Comparison of ENCODE assay signal across 7 cellular contexts in the genomic region with DNA sequence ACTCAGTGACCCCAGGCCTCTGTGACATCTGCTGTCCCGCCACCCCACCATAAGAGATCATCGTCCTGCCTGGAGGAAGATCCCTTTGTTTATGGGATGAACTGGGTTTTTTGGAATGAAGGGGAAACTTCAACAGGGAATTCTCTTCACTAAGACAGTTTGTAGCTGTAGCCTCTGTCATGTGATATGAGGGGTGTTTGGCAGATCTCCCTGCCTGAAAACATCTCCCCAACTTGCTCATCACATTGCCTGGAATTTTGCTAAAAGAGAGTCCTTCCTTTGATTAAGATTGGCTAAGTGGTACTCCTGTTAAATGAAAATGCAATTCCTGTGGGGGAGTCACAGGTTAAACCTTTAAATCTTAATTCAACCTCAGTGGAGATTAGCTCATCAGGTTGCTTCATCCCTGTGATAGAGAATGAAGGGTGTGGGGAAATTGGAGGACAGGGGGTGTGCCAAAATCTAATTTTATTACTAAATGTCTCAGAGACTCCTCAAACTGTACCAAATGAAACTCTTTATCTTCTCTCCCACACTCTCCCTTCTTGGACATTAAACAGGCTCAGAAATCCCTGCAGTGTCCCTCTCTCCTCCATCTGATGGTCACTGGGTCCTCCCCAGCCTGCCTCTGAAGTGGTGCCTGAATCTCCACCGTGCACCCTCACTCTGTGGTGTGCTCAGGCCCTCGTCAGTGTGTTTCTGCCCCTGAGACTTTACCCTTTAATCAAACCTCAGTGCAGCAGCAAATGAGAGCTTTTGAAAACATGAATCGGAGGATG.
"Had no signal": no experiment of that assay in that cellular context is flagged by ENCODE, and none has a peak within 500 bp of the region (broad histone marks: within the 10 kb centered on the region; RNA-seq: fewer than 3 reads in every experiment).

No MANE protein-coding gene starts in this region.

- H3K36me3 Mint-ChIP-seq: mesothelial cell of epicardium, neural progenitor cell, T-cell had no signal

- H3K9ac ChIP-seq: neural progenitor cell had no signal

- H3K27me3 ChIP-seq: adrenal gland, ovary had no signal

- H3K4me3 ChIP-seq: neural progenitor cell had no signal

- H3K27ac Mint-ChIP-seq: neural progenitor cell had no signal

- H3K36me3 ChIP-seq: adrenal gland, neural progenitor cell, ovary, thoracic aorta had no signal

- H3K9me3 Mint-ChIP-seq: activated naive CD4-positive, alpha-beta T cell treated with anti-CD3 and anti-CD28 coated beads, Interleukin-2, amount 50 U/mL, for 24 hours; T-cell had no signal

- H3K27me3 Mint-ChIP-seq: activated naive CD4-positive, alpha-beta T cell treated with anti-CD3 and anti-CD28 coated beads, Interleukin-2, amount 50 U/mL, for 24 hours; T-cell had no signal

- H3K27ac ChIP-seq: adrenal gland, neural progenitor cell, ovary had no signal

- H3K9me3 ChIP-seq: adrenal gland, ovary, thoracic aorta had no signal
